In genomic region chr12:131142891-131143637, GRCh38 we compare ENCODE assay signal across 1 cellular context.
TF ChIP-seq lines count a peak whose summit lies in the region.

No MANE protein-coding gene starts in this region.

TF ChIP-seq in GM23338, 12 proteins besides CTCF, POLR2A, EP300 and RAD21 (continued from another document):
- TF ChIP-seq ZNF462 (CRISPR knock-in tag; IDR thresholded peaks at IDR 0.05) (no peak), ETS1 (IDR thresholded peaks at IDR 0.05) (no peak), STAT1 (IDR thresholded peaks at IDR 0.05; ENCODE audit: unreplicated experiment) (no peak)
TF ChIP-seq in GM23338: peak in this region for 0.
